Comparison of ENCODE assay signal across 11 cellular contexts in the genomic region with DNA sequence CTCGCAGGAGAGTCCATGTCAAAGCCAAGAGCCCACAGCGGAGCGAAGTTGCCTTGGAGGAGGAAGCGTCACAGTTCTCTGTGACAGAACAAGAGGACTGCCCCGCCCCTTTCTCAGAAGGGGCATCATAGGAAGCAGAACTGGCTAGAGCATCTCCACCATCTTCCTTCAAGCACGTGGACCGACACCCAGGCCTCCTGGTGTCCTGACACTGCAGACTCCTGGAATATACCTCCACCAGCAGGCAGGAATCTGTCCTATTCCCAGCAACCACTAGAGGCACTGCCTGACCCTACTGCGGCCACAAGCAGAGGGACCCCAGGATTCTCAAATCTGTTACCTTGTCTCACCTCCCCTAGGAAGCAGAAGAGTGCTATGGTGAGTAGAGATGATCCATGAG. TPM values are rescaled to one million over a fixed set of nuclear protein-coding genes. Genes with fewer than 3 reads are reported as not detected.
A peak's percentile ranks its signal among the peaks of the same experiment; 100 is the strongest.
DNase-seq lines count a peak whose midpoint lies in the region; ATAC-seq and TF ChIP-seq lines count a peak whose summit lies in the region.
"Had no signal": no experiment of that assay in that cellular context is flagged by ENCODE, and none has a peak within 500 bp of the region (broad histone marks: within the 10 kb centered on the region; RNA-seq: fewer than 3 reads in every experiment).

No MANE protein-coding gene starts in this region.

- DNase-seq in Right ventricle myocardium inferior (ENCODE audit: missing footprints) (no peak), cardiac septum (ENCODE audit: low spot score) (no peak), RWPE1 (ENCODE audit: low spot score) (peak; percentile 16), left ventricle myocardium inferior (no peak), AG08395 (ENCODE audit: low spot score) (no peak), vagina (ENCODE audit: extremely low spot score in 2 of 2) (no peak)
- no peak for DNase-seq in activated naive CD4-positive, alpha-beta T cell treated with anti-CD3 and anti-CD28 coated beads, Interleukin-2, amount 50 U/mL, for 16 hours
- DNase-seq: activated CD8-positive, alpha-beta memory T cell treated with anti-CD3 and anti-CD28 coated beads, Interleukin-2, amount 50 U/mL, for 48 hours had no signal

- H3K4me1 ChIP-seq in left ventricle myocardium inferior (no peaks in the 10 kb centered on the region), vagina (no peaks in the 10 kb centered on the region)

- CTCF ChIA-PET in RWPE1 (lab: Yijun Ruan, JAX) = no interaction called here

- intact Hi-C loops in Right ventricle myocardium inferior (cut with DNase I) = no loop called here
- intact Hi-C loops in cardiac septum (cut with DNase I) = no loop called here
- intact Hi-C loops in left ventricle myocardium inferior (cut with micrococcal nuclease) = no loop called here
- intact Hi-C loops in vagina (cut with DNase I) = loop anchor here (10.0 kb wide), 1 partner anchor 138 kb away; no protein-coding TSS in a partner anchor

- POLR2A ChIA-PET in RWPE1 (lab: Yijun Ruan, JAX; ENCODE audit: low non-redundant PET) = no interaction called here

- H3K27me3 ChIP-seq in left ventricle myocardium inferior (ENCODE audit: low read depth) = peaks cover 22% of the 10 kb centered on the region
- no peaks in the 10 kb centered on the region for H3K27me3 ChIP-seq in vagina

- ATAC-seq in Right ventricle myocardium inferior = peak; percentile 27
- no peak for ATAC-seq in HG02798 (IDR thresholded peaks at IDR 0.05; ENCODE audit: poor library complexity, unreplicated experiment)

- no peak overlapping the region for H3K27ac ChIP-seq in RWPE1
- H3K27ac ChIP-seq in left ventricle myocardium inferior (replicated peaks) = no peak overlapping the region
- no peak overlapping the region for H3K27ac ChIP-seq in vagina

- H3K9me3 ChIP-seq in left ventricle myocardium inferior (replicated peaks) (no peaks in the 10 kb centered on the region), vagina (no peaks in the 10 kb centered on the region)

- TF ChIP-seq CTCF in RWPE1 (conservative IDR thresholded peaks at IDR 0.05; ENCODE audit: low read depth) (no peak), left ventricle myocardium inferior (IDR thresholded peaks at IDR 0.05; ENCODE audit: borderline replicate concordance) (peak; percentile 56), vagina (IDR thresholded peaks at IDR 0.05) (no peak)

- H3K36me3 ChIP-seq in left ventricle myocardium inferior = no peaks in the 10 kb centered on the region
- no peaks in the 10 kb centered on the region for H3K36me3 ChIP-seq in vagina

- no peak overlapping the region for H3K4me3 ChIP-seq in left ventricle myocardium inferior
- no peak overlapping the region for H3K4me3 ChIP-seq in vagina

- TF ChIP-seq POLR2A in vagina (IDR thresholded peaks at IDR 0.05) = no peak

RNA-seq across cellular contexts. Expression of a gene that starts 37.8 kb away (rescaled TPM):
- total RNA-seq in Right ventricle myocardium inferior (0.62 TPM), cardiac septum (2.7 TPM), left ventricle myocardium inferior (0.91 TPM), vagina (0.74 TPM)
- total RNA-seq: glomerular endothelial cell, NCI-H460 had no signal

RNA-seq across cellular contexts. Expression of a gene that starts 41.5 kb away (rescaled TPM):
- total RNA-seq in Right ventricle myocardium inferior = 127 TPM
- total RNA-seq in cardiac septum = 462 TPM
- total RNA-seq in left ventricle myocardium inferior = 177 TPM
- not detected for total RNA-seq in vagina
- total RNA-seq: glomerular endothelial cell, NCI-H460 had no signal

Comparison
In these comparisons a context has a peak if more than half of its experiments do, and no peak if none do; other contexts are left out.
1. RNA of a gene that starts 41.5 kb away (total RNA-seq): 462 TPM in cardiac septum (single experiment), 177 TPM in left ventricle myocardium inferior (single experiment) and 127 TPM in Right ventricle myocardium inferior (single experiment); not detected in vagina (single experiment); every median in the first group is over 100 times any median in the second.